ENCODE assay signal across 1 cellular context in genomic region chr19:41926861-41927809, GRCh38.
TF ChIP-seq lines count a peak whose summit lies in the region.

No MANE protein-coding gene starts in this region.

TF ChIP-seq in HCT116, 20 proteins besides CTCF, POLR2A, EP300 and RAD21 (continued from another document):
- TF ChIP-seq REST (IDR thresholded peaks at IDR 0.05; ENCODE audit: low read depth): no peak
- no peak for TF ChIP-seq CBX3 (IDR thresholded peaks at IDR 0.05; ENCODE audit: low read depth)
- TF ChIP-seq YY1 (IDR thresholded peaks at IDR 0.05; ENCODE audit: extremely low read depth, insufficient replicate concordance, low read depth, low read length): no peak
